In genomic region chr3:159200176-159200575, GRCh38 we compare ENCODE assay signal across 12 cellular contexts.
DNase-seq lines count a peak whose midpoint lies in the region.
"Had no signal": no experiment of that assay in that cellular context is flagged by ENCODE, and none has a peak within 500 bp of the region (broad histone marks: within the 10 kb centered on the region; RNA-seq: fewer than 3 reads in every experiment).

No MANE protein-coding gene starts in this region.

- no peaks in the 10 kb centered on the region for H3K79me1 ChIP-seq in neuronal stem cell (ENCODE audit: low read depth, low read length)

- no peak overlapping the region for H4K91ac ChIP-seq in neuronal stem cell (ENCODE audit: low read depth, low read length, poor library complexity)

- H2BK12ac ChIP-seq in neuronal stem cell (ENCODE audit: low read length): no peak overlapping the region

- H3K9me3 ChIP-seq in neuronal stem cell (replicated peaks in 1 of 2; ENCODE audit: control insufficient read depth in 2 of 2, insufficient read depth in 1 of 2, low read depth in 1 of 2, low read length in 2 of 2): no peaks in the 10 kb centered on the region
- H3K9me3 ChIP-seq: A549 had no signal

- no peak overlapping the region for H2BK15ac ChIP-seq in neuronal stem cell (ENCODE audit: low read length)

- DNase-seq in A172 (ENCODE audit: low spot score) (peak; percentile 98), HPDE6-E6E7 (ENCODE audit: extremely low spot score) (peak; percentile 53), SK-N-DZ (ENCODE audit: low spot score) (peak; percentile 42), fibroblast of peridontal ligament (ENCODE audit: extremely low read depth) (peak; percentile 62), pons (ENCODE audit: low spot score) (no peak), neuronal stem cell (ENCODE audit: low spot score) (no peak), HUDEP-2 (lab: John Stamatoyannopoulos, UW; ENCODE audit: unreplicated experiment in 76 of 76) (no peak)
- DNase-seq in activated CD4-positive, CD25-positive, alpha-beta regulatory T cell treated with anti-CD3 and anti-CD28 coated beads, Interleukin-2, amount 50 U/mL, for 72 hours: no peak
- DNase-seq: naive B cell, NCI-H187, transverse colon had no signal

- H3K27me3 ChIP-seq in neuronal stem cell (ENCODE audit: control insufficient read depth in 3 of 3, insufficient read depth in 3 of 3, low read depth in 1 of 3, low read length in 3 of 3): no peaks in the 10 kb centered on the region
- H3K27me3 ChIP-seq: transverse colon had no signal

- H3K4ac ChIP-seq in neuronal stem cell (ENCODE audit: low read length): no peak overlapping the region

- H3K18ac ChIP-seq in neuronal stem cell (ENCODE audit: low read length): no peak overlapping the region

- H2AK5ac ChIP-seq in neuronal stem cell (ENCODE audit: low read depth, low read length): no peak overlapping the region

- no peak overlapping the region for H3K4me2 ChIP-seq in neuronal stem cell (ENCODE audit: insufficient read depth, low read length, poor library complexity, severe bottlenecking)
- H3K4me2 ChIP-seq: A549 had no signal

- no peak overlapping the region for H2BK120ac ChIP-seq in neuronal stem cell (ENCODE audit: low read depth, low read length)

- no peak overlapping the region for H4K8ac ChIP-seq in neuronal stem cell (ENCODE audit: low read depth, low read length)

- no CpG with 5 or more reads among the region's 3 CpGs for WGBS in neuronal stem cell (ENCODE audit: extremely low coverage in 2 of 2, insufficient read length in 2 of 2, insufficient replicate concordance in 1 of 2), 2 donors

- no peak overlapping the region for H3K9ac ChIP-seq in neuronal stem cell (ENCODE audit: low read depth, low read length, poor library complexity)

- H3K27ac ChIP-seq in neuronal stem cell (replicated peaks; ENCODE audit: low read length): no peak overlapping the region
- H3K27ac ChIP-seq: A549, transverse colon had no signal

- H3K23ac ChIP-seq in neuronal stem cell (ENCODE audit: low read depth, low read length, poor library complexity): no peak overlapping the region

- H3K36me3 ChIP-seq in neuronal stem cell (replicated peaks in 1 of 2; ENCODE audit: control insufficient read depth in 2 of 2, insufficient read depth in 2 of 2, low read length in 2 of 2): no peaks in the 10 kb centered on the region
- H3K36me3 ChIP-seq: transverse colon had no signal

- H2AFZ ChIP-seq in neuronal stem cell (ENCODE audit: low read length): no peak overlapping the region

- H3K4me1 ChIP-seq in neuronal stem cell (ENCODE audit: control insufficient read depth in 2 of 2, insufficient read depth in 1 of 2, low read depth in 1 of 2, low read length in 2 of 2): no peaks in the 10 kb centered on the region
- H3K4me1 ChIP-seq: A549, transverse colon had no signal

- H2BK5ac ChIP-seq in neuronal stem cell (ENCODE audit: low read length): no peak overlapping the region

- H3K4me3 ChIP-seq in neuronal stem cell (ENCODE audit: low read length in 2 of 2): no peak overlapping the region
- H3K4me3 ChIP-seq: A549, transverse colon had no signal

- no peak overlapping the region for H3K14ac ChIP-seq in neuronal stem cell (ENCODE audit: low read length)

Comparison
In these comparisons a context has a peak if more than half of its experiments do, and no peak if none do; other contexts are left out.
1. DNase-seq: peak in A172 (single experiment), HPDE6-E6E7 (single experiment), SK-N-DZ (single experiment) and fibroblast of peridontal ligament (single experiment); none in pons (single experiment), neuronal stem cell (single experiment), HUDEP-2 (0 of 76) and activated CD4-positive, CD25-positive, alpha-beta regulatory T cell treated with anti-CD3 and anti-CD28 coated beads, Interleukin-2, amount 50 U/mL, for 72 hours (single experiment).